1 cellular context compared by ENCODE assay signal in the genomic region with DNA sequence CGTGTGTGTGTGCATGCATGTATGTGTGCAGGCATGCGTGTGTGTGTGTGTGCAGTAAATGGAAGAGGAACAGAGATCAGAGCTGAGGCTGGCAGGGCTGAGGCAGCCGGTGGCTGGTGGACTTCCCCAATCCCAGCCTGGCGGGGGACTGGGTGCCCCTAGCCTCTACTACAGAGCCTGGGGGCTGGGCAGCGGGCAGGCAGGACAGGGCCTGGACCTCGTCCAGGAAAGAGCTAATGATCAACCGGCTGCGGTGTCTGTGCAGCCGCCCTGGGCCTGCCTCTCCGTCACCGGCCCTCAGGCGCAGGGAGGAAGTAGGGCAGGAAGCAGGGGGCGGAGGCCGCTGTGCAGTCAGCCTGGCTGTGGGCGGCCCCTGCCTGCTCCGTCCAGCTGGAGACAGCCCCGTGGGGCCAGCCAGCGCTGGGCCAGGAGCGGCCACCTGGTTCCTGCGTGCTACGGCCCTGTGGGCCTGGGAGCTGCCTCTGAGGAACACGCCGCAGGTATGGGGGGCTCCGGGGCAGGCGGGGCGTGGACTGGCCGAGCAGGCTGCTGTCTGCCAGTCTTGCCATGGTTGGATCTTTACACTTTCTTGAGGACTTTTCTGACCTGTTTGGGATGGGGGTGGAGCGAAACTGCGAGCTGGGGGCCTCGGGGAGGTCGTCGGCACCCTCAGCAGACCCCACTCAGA.
TF ChIP-seq lines count a peak whose summit lies in the region.

Gene SH3TC1, plus strand, starts transcription at position 385 of the 688 bp plus-strand sequence. CDS start 5,905 bp downstream, outside the sequence.

TF ChIP-seq in HepG2, 621 proteins besides CTCF, POLR2A, EP300 and RAD21 (continued from another document and continues in another):
- peak; percentile 68; the same call in 1 of the 2 replicates for TF ChIP-seq ZNF639 (CRISPR knock-in tag; conservative IDR thresholded peaks at IDR 0.05)
- TF ChIP-seq ZNF101 (CRISPR knock-in tag; IDR thresholded peaks at IDR 0.05; ENCODE audit: borderline replicate concordance, low read depth) = no peak; the same call in 1 of the 2 replicates
- peak; percentile 61 for TF ChIP-seq ZNF264 (CRISPR knock-in tag; IDR thresholded peaks at IDR 0.05)
- TF ChIP-seq ZBTB49 (CRISPR knock-in tag; IDR thresholded peaks at IDR 0.05; ENCODE audit: borderline replicate concordance) = no peak
- no peak; the same call in 1 of the 2 replicates for TF ChIP-seq ZNF205 (CRISPR knock-in tag; IDR thresholded peaks at IDR 0.05)
- 0 out of 2 replicates have a peak, but pooled peaks have one; percentile 69 for TF ChIP-seq GTF3A (CRISPR knock-in tag; conservative IDR thresholded peaks at IDR 0.05)
- no peak for TF ChIP-seq RFX1 (IDR thresholded peaks at IDR 0.05)
- no peak for TF ChIP-seq ZNF883 (CRISPR knock-in tag; IDR thresholded peaks at IDR 0.05; ENCODE audit: not compliant biosample characterization)
- TF ChIP-seq ZNF775 (CRISPR knock-in tag; IDR thresholded peaks at IDR 0.05; ENCODE audit: borderline replicate concordance) = no peak
- TF ChIP-seq CEBPB (IDR thresholded peaks at IDR 0.05; ENCODE audit: borderline replicate concordance, low read depth, low read length) = no peak
- TF ChIP-seq RBM39 (IDR thresholded peaks at IDR 0.05; ENCODE audit: low read depth, low read length, poor library complexity, severe bottlenecking) = no peak
- TF ChIP-seq, protein P1, sequence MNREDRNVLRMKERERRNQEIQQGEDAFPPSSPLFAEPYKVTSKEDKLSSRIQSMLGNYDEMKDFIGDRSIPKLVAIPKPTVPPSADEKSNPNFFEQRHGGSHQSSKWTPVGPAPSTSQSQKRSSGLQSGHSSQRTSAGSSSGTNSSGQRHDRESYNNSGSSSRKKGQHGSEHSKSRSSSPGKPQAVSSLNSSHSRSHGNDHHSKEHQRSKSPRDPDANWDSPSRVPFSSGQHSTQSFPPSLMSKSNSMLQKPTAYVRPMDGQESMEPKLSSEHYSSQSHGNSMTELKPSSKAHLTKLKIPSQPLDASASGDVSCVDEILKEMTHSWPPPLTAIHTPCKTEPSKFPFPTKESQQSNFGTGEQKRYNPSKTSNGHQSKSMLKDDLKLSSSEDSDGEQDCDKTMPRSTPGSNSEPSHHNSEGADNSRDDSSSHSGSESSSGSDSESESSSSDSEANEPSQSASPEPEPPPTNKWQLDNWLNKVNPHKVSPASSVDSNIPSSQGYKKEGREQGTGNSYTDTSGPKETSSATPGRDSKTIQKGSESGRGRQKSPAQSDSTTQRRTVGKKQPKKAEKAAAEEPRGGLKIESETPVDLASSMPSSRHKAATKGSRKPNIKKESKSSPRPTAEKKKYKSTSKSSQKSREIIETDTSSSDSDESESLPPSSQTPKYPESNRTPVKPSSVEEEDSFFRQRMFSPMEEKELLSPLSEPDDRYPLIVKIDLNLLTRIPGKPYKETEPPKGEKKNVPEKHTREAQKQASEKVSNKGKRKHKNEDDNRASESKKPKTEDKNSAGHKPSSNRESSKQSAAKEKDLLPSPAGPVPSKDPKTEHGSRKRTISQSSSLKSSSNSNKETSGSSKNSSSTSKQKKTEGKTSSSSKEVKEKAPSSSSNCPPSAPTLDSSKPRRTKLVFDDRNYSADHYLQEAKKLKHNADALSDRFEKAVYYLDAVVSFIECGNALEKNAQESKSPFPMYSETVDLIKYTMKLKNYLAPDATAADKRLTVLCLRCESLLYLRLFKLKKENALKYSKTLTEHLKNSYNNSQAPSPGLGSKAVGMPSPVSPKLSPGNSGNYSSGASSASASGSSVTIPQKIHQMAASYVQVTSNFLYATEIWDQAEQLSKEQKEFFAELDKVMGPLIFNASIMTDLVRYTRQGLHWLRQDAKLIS (CRISPR knock-in tag; IDR thresholded peaks at IDR 0.05) = no peak
- TF ChIP-seq ZIK1 (CRISPR knock-in tag; IDR thresholded peaks at IDR 0.05; ENCODE audit: borderline replicate concordance, low read depth) = no peak
- TF ChIP-seq KMT2A (CRISPR knock-in tag; IDR thresholded peaks at IDR 0.05) = peak; percentile 80
- no peak for TF ChIP-seq ZNF672 (CRISPR knock-in tag; IDR thresholded peaks at IDR 0.05)
- TF ChIP-seq ZNF280D (CRISPR knock-in tag; IDR thresholded peaks at IDR 0.05) = no peak
- peak; percentile 70; the same call in 1 of the 2 replicates for TF ChIP-seq SRY (CRISPR knock-in tag; IDR thresholded peaks at IDR 0.05)
- no peak; the same call in 1 of the 2 replicates for TF ChIP-seq ZNF644 (CRISPR knock-in tag; IDR thresholded peaks at IDR 0.05; ENCODE audit: low read depth)
- TF ChIP-seq ETV6 (CRISPR knock-in tag; conservative IDR thresholded peaks at IDR 0.05) = peak; percentile 94
- TF ChIP-seq KMT2B (CRISPR knock-in tag; IDR thresholded peaks at IDR 0.05) = 0 out of 2 replicates have a peak, but pooled peaks have one; percentile 33
- no peak for TF ChIP-seq TBL1XR1 (IDR thresholded peaks at IDR 0.05; ENCODE audit: borderline replicate concordance, low read length, partially characterized antibody)
- TF ChIP-seq ZNF772 (CRISPR knock-in tag; IDR thresholded peaks at IDR 0.05) = peak; percentile 33; the same call in 1 of the 2 replicates
- TF ChIP-seq MXD3 (CRISPR knock-in tag; IDR thresholded peaks at IDR 0.05) = peak; percentile 62
- peak; percentile 97 for TF ChIP-seq ZNF572 (CRISPR knock-in tag; IDR thresholded peaks at IDR 0.05)
- no peak for TF ChIP-seq ZFAT (CRISPR knock-in tag; conservative IDR thresholded peaks at IDR 0.05)
- peak; percentile 82; the same call in 1 of the 2 replicates for TF ChIP-seq ZNF329 (CRISPR knock-in tag; IDR thresholded peaks at IDR 0.05; ENCODE audit: low read depth)
- TF ChIP-seq SPEN (CRISPR knock-in tag; IDR thresholded peaks at IDR 0.05; ENCODE audit: low read depth) = peak; percentile 88
- TF ChIP-seq TOE1 (CRISPR knock-in tag; IDR thresholded peaks at IDR 0.05) = peak; percentile 63; the same call in 1 of the 2 replicates
- peak; percentile 71; the same call in 1 of the 2 replicates for TF ChIP-seq TARDBP (CRISPR knock-in tag; IDR thresholded peaks at IDR 0.05)
- peak; percentile 40; the same call in 1 of the 2 replicates for TF ChIP-seq SMAD3 (CRISPR knock-in tag; IDR thresholded peaks at IDR 0.05)
- TF ChIP-seq, protein P2, sequence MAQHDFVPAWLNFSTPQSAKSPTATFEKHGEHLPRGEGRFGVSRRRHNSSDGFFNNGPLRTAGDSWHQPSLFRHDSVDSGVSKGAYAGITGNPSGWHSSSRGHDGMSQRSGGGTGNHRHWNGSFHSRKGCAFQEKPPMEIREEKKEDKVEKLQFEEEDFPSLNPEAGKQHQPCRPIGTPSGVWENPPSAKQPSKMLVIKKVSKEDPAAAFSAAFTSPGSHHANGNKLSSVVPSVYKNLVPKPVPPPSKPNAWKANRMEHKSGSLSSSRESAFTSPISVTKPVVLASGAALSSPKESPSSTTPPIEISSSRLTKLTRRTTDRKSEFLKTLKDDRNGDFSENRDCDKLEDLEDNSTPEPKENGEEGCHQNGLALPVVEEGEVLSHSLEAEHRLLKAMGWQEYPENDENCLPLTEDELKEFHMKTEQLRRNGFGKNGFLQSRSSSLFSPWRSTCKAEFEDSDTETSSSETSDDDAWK (CRISPR knock-in tag; IDR thresholded peaks at IDR 0.05) = no peak
- TF ChIP-seq ZNF230 (CRISPR knock-in tag; IDR thresholded peaks at IDR 0.05) = no peak
- no peak for TF ChIP-seq KDM5A (IDR thresholded peaks at IDR 0.05; ENCODE audit: borderline replicate concordance, low read length)
- peak; percentile 71; the same call in 1 of the 2 replicates for TF ChIP-seq MLX (CRISPR knock-in tag; IDR thresholded peaks at IDR 0.05)
- no peak for TF ChIP-seq PRPF4 (IDR thresholded peaks at IDR 0.05; ENCODE audit: low read depth, low read length, poor library complexity, severe bottlenecking)
- TF ChIP-seq CCAR2 (optimal IDR thresholded peaks at IDR 0.05; ENCODE audit: low read depth, low read length) = no peak
- no peak for TF ChIP-seq GLI4 (CRISPR knock-in tag; IDR thresholded peaks at IDR 0.05; ENCODE audit: borderline replicate concordance)
- no peak; the same call in 1 of the 2 replicates for TF ChIP-seq ZBTB44 (CRISPR knock-in tag; IDR thresholded peaks at IDR 0.05)
- no peak for TF ChIP-seq ZNF44 (CRISPR knock-in tag; IDR thresholded peaks at IDR 0.05)
